Comparison of ENCODE assay signal across 10 cellular contexts in the genomic region with DNA sequence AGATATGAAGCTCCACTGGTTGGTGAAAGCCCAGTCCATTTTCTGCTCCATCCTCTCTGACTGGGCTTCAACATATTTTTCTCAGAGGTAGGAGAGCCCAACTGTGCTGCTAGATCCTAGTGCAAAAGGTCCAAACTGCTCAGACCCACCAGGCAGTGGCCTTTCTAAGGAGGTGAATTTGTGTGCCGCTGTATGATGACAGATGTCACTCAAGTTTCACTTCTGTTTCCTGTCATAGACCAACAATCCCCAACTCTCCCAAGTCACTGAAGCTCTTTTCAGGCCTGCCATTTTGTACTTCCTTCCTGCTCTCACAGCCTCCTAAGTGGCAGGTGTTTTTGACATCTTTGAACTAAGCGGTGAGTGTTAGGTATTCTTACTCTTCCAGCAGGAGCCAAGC. TPM values are rescaled to one million over a fixed set of nuclear protein-coding genes. Genes with fewer than 3 reads are reported as not detected.
A peak's percentile ranks its signal among the peaks of the same experiment; 100 is the strongest.
DNase-seq lines count a peak whose midpoint lies in the region; ATAC-seq, FAIRE-seq and TF ChIP-seq lines count a peak whose summit lies in the region.
"Had no signal": no experiment of that assay in that cellular context is flagged by ENCODE, and none has a peak within 500 bp of the region (broad histone marks: within the 10 kb centered on the region; RNA-seq: fewer than 3 reads in every experiment).

No MANE protein-coding gene starts in this region.

- H3K4me1 ChIP-seq in upper lobe of left lung: peaks cover 8 to 10% (median 8%) of the 10 kb centered on the region in 4 donors

- H3K9me3 ChIP-seq in upper lobe of left lung: no peaks in the 10 kb centered on the region

- ATAC-seq in GM19438 (IDR thresholded peaks at IDR 0.05; ENCODE audit: low read depth, unreplicated experiment) (peak; percentile 66), HG03064 (IDR thresholded peaks at IDR 0.05; ENCODE audit: low read depth, unreplicated experiment) (peak; percentile 54), upper lobe of left lung (ENCODE audit: low FRiP score in 2 of 2) (no peak)

- H3K4me3 ChIP-seq in upper lobe of left lung: no peak overlapping the region

- TF ChIP-seq CTCF in GM13977 (IDR thresholded peaks at IDR 0.05; ENCODE audit: extremely low read depth, insufficient read depth, missing control alignments): no peak
- no peak for TF ChIP-seq CTCF in upper lobe of left lung (IDR thresholded peaks at IDR 0.05)

- peak; percentile 71 for DNase-seq in GM13977 (ENCODE audit: low spot score)
- DNase-seq in activated T-cell treated with anti-CD3 and anti-CD28 coated beads, Interleukin-2, amount 50 U/mL, for 48 hours: peak; percentile 34 to 46
- DNase-seq in SIG-M5 (lab: John Stamatoyannopoulos, UW): no peak
- DNase-seq in HTR-8/SVneo (ENCODE audit: insufficient read length, low spot score): no peak
- no peak for DNase-seq in RPMI8226
- no peak for DNase-seq in upper lobe of left lung
- DNase-seq: NCI-H187 treated with DMSO at 0.1 percent for 48 hours had no signal

- peaks cover 0 to 4% (median 0%) of the 10 kb centered on the region in 4 donors for H3K27me3 ChIP-seq in upper lobe of left lung

- no peak for TF ChIP-seq EP300 in upper lobe of left lung (IDR thresholded peaks at IDR 0.05)

- no peak for FAIRE-seq in HTR-8/SVneo (lab: Jason Lieb, UNC)

- in situ Hi-C loops in GM13977 (cut with MboI; ENCODE audit: low pct_unique_long_range_greater_than_20kb, low sequenced_read_pairs, unreplicated experiment): no loop called here

- no peak overlapping the region for H3K27ac ChIP-seq in upper lobe of left lung

- WGBS in upper lobe of left lung, 2 donors: 45 to 53% methylated on average over 2 of the region's 2 CpGs

- H3K36me3 ChIP-seq in upper lobe of left lung: no peaks in the 10 kb centered on the region

- no peak for TF ChIP-seq POLR2A in upper lobe of left lung (IDR thresholded peaks at IDR 0.05)

RNA-seq across cellular contexts. Expression of gene RNASE4, which starts 16.4 kb away (rescaled TPM):
- 100 to 1,000 TPM in 1 of 6 donors, 10 to 100 TPM in 5; 14.7 to 108 (median 26.7) TPM for total RNA-seq in upper lobe of left lung

RNA-seq across cellular contexts. Expression of gene ANG, which starts 20.6 kb away (rescaled TPM):
- total RNA-seq in upper lobe of left lung: 10 to 100 TPM; 16.8 to 47.4 (median 29.5) TPM

RNA-seq across cellular contexts. Expression of gene OR6S1, which starts 26.5 kb away (rescaled TPM):
- total RNA-seq in upper lobe of left lung: not detected
- total RNA-seq: dermis microvascular lymphatic vessel endothelial cell had no signal

Comparison
In these comparisons a context has a peak if more than half of its experiments do, and no peak if none do; other contexts are left out.
1. DNase-seq: peak in GM13977 (single experiment) and activated T-cell treated with anti-CD3 and anti-CD28 coated beads, Interleukin-2, amount 50 U/mL, for 48 hours (2 of 2); none in SIG-M5 (single experiment), HTR-8/SVneo (single experiment), RPMI8226 (single experiment) and upper lobe of left lung (0 of 2).
2. ATAC-seq: peak in GM19438 (single experiment) and HG03064 (single experiment); none in upper lobe of left lung (0 of 2).